In genomic region chr16:28566233-28566925, GRCh38 we compare ENCODE assay signal across 17 cellular contexts. TPM values are rescaled to one million over a fixed set of nuclear protein-coding genes. Genes with fewer than 3 reads are reported as not detected.
"Had no signal": no experiment of that assay in that cellular context is flagged by ENCODE, and none has a peak within 500 bp of the region (broad histone marks: within the 10 kb centered on the region; RNA-seq: fewer than 3 reads in every experiment).

No MANE protein-coding gene starts in this region.

RNA-seq across cellular contexts. Expression of gene NUPR1, which starts 27.6 kb away (rescaled TPM):
- total RNA-seq: endodermal cell had no signal

RNA-seq across cellular contexts. Expression of gene SULT1A2, which starts 30.5 kb away (rescaled TPM):
- total RNA-seq: dermis microvascular lymphatic vessel endothelial cell, glomerular endothelial cell, lower leg skin, lung microvascular endothelial cell, myocyte had no signal
- polyA plus RNA-seq: keratinocyte had no signal

RNA-seq across cellular contexts. Expression of gene IL27, which starts 59.7 kb away (rescaled TPM):
- total RNA-seq: colonic mucosa, dermis microvascular lymphatic vessel endothelial cell, endodermal cell, esophagus mucosa, esophagus squamous epithelium, gastrocnemius medialis, glomerular endothelial cell, kidney epithelial cell, left cardiac atrium, left ventricle myocardium superior, lower leg skin, lung microvascular endothelial cell, mesenteric fat pad, mesothelial cell of epicardium, mucosa of descending colon, myocyte had no signal
- polyA plus RNA-seq: keratinocyte had no signal
